ENCODE assay signal across 22 cellular contexts in the genomic region with DNA sequence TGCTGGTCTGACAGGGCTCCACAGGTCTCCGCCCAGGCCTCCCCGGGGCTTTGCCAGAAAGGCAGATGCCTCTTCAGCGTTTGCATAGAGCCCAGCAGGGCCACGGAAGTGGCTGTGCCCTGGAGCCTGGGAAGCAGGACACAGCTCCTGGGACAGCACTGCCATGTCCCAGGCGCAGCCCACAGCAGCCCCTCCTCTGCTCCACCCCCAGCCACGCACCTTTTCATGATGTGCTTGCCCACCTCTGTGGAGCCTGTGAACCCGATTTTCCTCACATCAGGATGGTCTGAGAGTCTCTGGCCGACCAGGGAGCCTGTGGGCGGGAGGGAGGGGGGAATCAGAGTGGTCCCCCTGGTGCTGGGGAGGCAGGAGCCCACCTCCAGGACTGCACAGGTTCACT. TPM values are rescaled to one million over a fixed set of nuclear protein-coding genes. Genes with fewer than 3 reads are reported as not detected.
DNase-seq lines count a peak whose midpoint lies in the region; ATAC-seq, FAIRE-seq and TF ChIP-seq lines count a peak whose summit lies in the region.
"Had no signal": no experiment of that assay in that cellular context is flagged by ENCODE, and none has a peak within 500 bp of the region (broad histone marks: within the 10 kb centered on the region; RNA-seq: fewer than 3 reads in every experiment).

No MANE protein-coding gene starts in this region.

- intact Hi-C loops in right lobe of liver (cut with DNase I) = no loop called here
- intact Hi-C loops in HepG2 (cut with micrococcal nuclease; ENCODE audit: unreplicated experiment) = loop anchor here (10.0 kb wide), 1 partner anchor 143 kb away; no protein-coding TSS in a partner anchor
- intact Hi-C loops in esophagus muscularis mucosa (cut with DNase I) = no loop called here
- intact Hi-C loops in sciatic nerve (cut with DNase I) = no loop called here

- H3K36me3 ChIP-seq in right lobe of liver (peaks cover 0 to 100% (median 44%) of the 10 kb centered on the region in 4 donors), HepG2 (replicated peaks in 1 of 2; ENCODE audit: control insufficient read depth in 1 of 2, insufficient read depth in 2 of 2, low read length in 2 of 2) (peaks cover 2 to 16% of the 10 kb centered on the region in 2 experiments; a peak in 1 of 5 replicates), esophagus muscularis mucosa (peaks cover 0 to 26% (median 7%) of the 10 kb centered on the region in 4 donors)
- H3K36me3 ChIP-seq: cardiac muscle cell had no signal

- TF ChIP-seq EP300 in HepG2 (IDR thresholded peaks at IDR 0.05; ENCODE audit: low read depth in 2 of 2, low read length in 2 of 2) = no peak
- no peak for TF ChIP-seq EP300 in HepG2 (CRISPR knock-in tag; IDR thresholded peaks at IDR 0.05; ENCODE audit: borderline replicate concordance)
- no peak for TF ChIP-seq EP300 in esophagus muscularis mucosa (IDR thresholded peaks at IDR 0.05)

- POLR2A ChIA-PET in HepG2 (lab: Yijun Ruan, JAX) = no interaction called here

- no peak for FAIRE-seq in HepG2 (lab: Jason Lieb, UNC)
- FAIRE-seq: GM12892 had no signal

- no peak overlapping the region for H2AFZ ChIP-seq in HepG2 (ENCODE audit: low read length)

- in situ Hi-C loops in HepG2 (cut with HindIII; ENCODE audit: extremely low pct_ligation_motif_present, low pct_unique_long_range_greater_than_20kb) = no loop called here

- no peak overlapping the region for H3K4me3 ChIP-seq in right lobe of liver
- H3K4me3 ChIP-seq in HepG2 (replicated peaks in 1 of 3; ENCODE audit: insufficient read depth in 1 of 3, low read depth in 2 of 3, low read length in 3 of 3) = no peak overlapping the region
- H3K4me3 ChIP-seq in esophagus muscularis mucosa = no peak overlapping the region
- H3K4me3 ChIP-seq: cardiac muscle cell had no signal

- H3K9ac ChIP-seq in HepG2 (ENCODE audit: insufficient read depth, low read depth, low read length) = no peak overlapping the region
- H3K9ac ChIP-seq: SK-N-SH had no signal

- TF ChIP-seq CTCF in right lobe of liver (IDR thresholded peaks at IDR 0.05) = no peak
- no peak for TF ChIP-seq CTCF in HepG2 (CRISPR knock-in tag; IDR thresholded peaks at IDR 0.05)
- TF ChIP-seq CTCF in esophagus muscularis mucosa (IDR thresholded peaks at IDR 0.05) = no peak

- TF ChIP-seq POLR2A in right lobe of liver (IDR thresholded peaks at IDR 0.05) = no peak
- TF ChIP-seq POLR2A in HepG2 (IDR thresholded peaks at IDR 0.05; ENCODE audit: insufficient read depth in 1 of 2, low read depth in 2 of 2, low read length in 2 of 2) = no peak
- no peak for TF ChIP-seq POLR2A in esophagus muscularis mucosa (IDR thresholded peaks at IDR 0.05; ENCODE audit: low read depth)

- ATAC-seq in right lobe of liver (peak in 3 of 4 donors; percentile 10 to 23 (median 20)), HepG2 (no peak), sciatic nerve (no peak)

- H3K79me2 ChIP-seq in HepG2 (ENCODE audit: insufficient read depth, low read length) = no peaks in the 10 kb centered on the region

- no peak overlapping the region for H3K4me2 ChIP-seq in HepG2 (ENCODE audit: low read depth, low read length)
- H3K4me2 ChIP-seq: SK-N-SH had no signal

- H4K20me1 ChIP-seq in HepG2 (ENCODE audit: insufficient read depth, low read length) = no peaks in the 10 kb centered on the region

- 57% methylated on average over 5 of the region's 9 CpGs for WGBS in right lobe of liver (ENCODE audit: insufficient coverage, low coverage, low lambda C conversion rate, missing lambda C conversion rate)
- WGBS in HepG2 (ENCODE audit: low lambda C conversion rate) = 83% methylated on average over 9 of the region's 9 CpGs
- 74% methylated on average over 6 of the region's 9 CpGs for WGBS in esophagus muscularis mucosa

- CTCF ChIA-PET in HepG2 (lab: Yijun Ruan, JAX; ENCODE audit: low intra/inter-chr PET ratio, low total read pairs) = no interaction called here

- H3K27ac ChIP-seq in right lobe of liver (no peak overlapping the region), HepG2 (ENCODE audit: extremely low read length, insufficient read depth, low read length) (no peak overlapping the region), esophagus muscularis mucosa (replicated peaks in 1 of 4) (no peak overlapping the region)
- H3K27ac ChIP-seq: cardiac muscle cell had no signal

- no TSS peak for BruUV-seq in HepG2 (replicated peaks; lab: Mats Ljungman, UMichigan)

- H3K9me3 ChIP-seq in right lobe of liver (no peaks in the 10 kb centered on the region), HepG2 (ENCODE audit: low read length) (no peaks in the 10 kb centered on the region), esophagus muscularis mucosa (no peaks in the 10 kb centered on the region)
- H3K9me3 ChIP-seq: SK-N-SH had no signal

- DNase-seq in right lobe of liver = peak in 2 of 3 donors; percentile 43 to 57
- no peak for DNase-seq in HepG2 (ENCODE audit: low spot score)
- DNase-seq in esophagus muscularis mucosa (ENCODE audit: extremely low spot score) = peak; percentile 90
- peak; percentile 45 for DNase-seq in sciatic nerve (ENCODE audit: low spot score)
- no peak for DNase-seq in AML-193 (lab: John Stamatoyannopoulos, UW)
- DNase-seq in D341Med (ENCODE audit: low spot score) = no peak
- DNase-seq in pons (ENCODE audit: low spot score) = no peak
- DNase-seq in effector CD8-positive, alpha-beta T cell (lab: John Stamatoyannopoulos, UW) = no peak
- DNase-seq: ACHN; activated CD4-positive, alpha-beta T cell treated with anti-CD3 and anti-CD28 coated beads for 4 hours; anterior cingulate cortex; C1 segment of cervical spinal cord; Calu3; dermis blood vessel endothelial cell; naive B cell; NCI-H1105; NCI-H2029; NCI-H226; SK-N-SH; T-helper 2 cell had no signal

- H3K27me3 ChIP-seq in right lobe of liver (no peaks in the 10 kb centered on the region), HepG2 (ENCODE audit: control insufficient read depth in 1 of 2, insufficient read depth in 2 of 2, low read length in 2 of 2) (no peaks in the 10 kb centered on the region), esophagus muscularis mucosa (no peaks in the 10 kb centered on the region)
- H3K27me3 ChIP-seq: cardiac muscle cell had no signal

- no peaks in the 10 kb centered on the region for H3K4me1 ChIP-seq in right lobe of liver
- no peaks in the 10 kb centered on the region for H3K4me1 ChIP-seq in HepG2 (ENCODE audit: insufficient read depth, low read length)
- no peaks in the 10 kb centered on the region for H3K4me1 ChIP-seq in esophagus muscularis mucosa

- no peak for TF ChIP-seq RAD21 in HepG2 (CRISPR knock-in tag; IDR thresholded peaks at IDR 0.05)

TF ChIP-seq in HepG2, 621 proteins besides CTCF, POLR2A, EP300 and RAD21:
- TF ChIP-seq TOPORS (CRISPR knock-in tag; IDR thresholded peaks at IDR 0.05) (no peak), SOX13 (IDR thresholded peaks at IDR 0.05) (no peak), SOX13 (CRISPR knock-in tag; conservative IDR thresholded peaks at IDR 0.05 in 1 of 2, IDR thresholded peaks at IDR 0.05 in 1 of 2) (no peak), CHCHD3 (CRISPR knock-in tag; IDR thresholded peaks at IDR 0.05) (no peak), ZNF10 (CRISPR knock-in tag; IDR thresholded peaks at IDR 0.05; ENCODE audit: borderline replicate concordance, low read depth) (no peak), IKZF1 (IDR thresholded peaks at IDR 0.05) (no peak), TMF1 (CRISPR knock-in tag; IDR thresholded peaks at IDR 0.05; ENCODE audit: low read depth) (no peak), ZFP62 (CRISPR knock-in tag; IDR thresholded peaks at IDR 0.05) (no peak), SYNCRIP (IDR thresholded peaks at IDR 0.05; ENCODE audit: insufficient read depth, low read depth, low read length) (no peak), ZNF251 (CRISPR knock-in tag; IDR thresholded peaks at IDR 0.05) (no peak)

RNA-seq across cellular contexts. Expression of gene SLC41A3, which starts 33.9 kb away (rescaled TPM):
- total RNA-seq in right lobe of liver (10 to 100 TPM; 12.7 to 29.1 (median 15.9) TPM), HepG2 (2016; rRNA removed; fragmentation: Illumina TruSeq; extraction: Trizol) (16.2 and 26.0 TPM in 2 replicates), esophagus muscularis mucosa (10 to 100 TPM; 31.6 to 68.1 (median 38.9) TPM), sciatic nerve (42.8 TPM)
- total RNA-seq in HepG2 (2016; cell fraction: cytosol; rRNA removed; fragmentation: Illumina TruSeq; extraction: Trizol; ENCODE audit: low read depth) = 13.0 and 13.9 TPM in 2 replicates
- total RNA-seq in HepG2 (2016; cell fraction: insoluble cytoplasmic fraction; rRNA removed; fragmentation: Illumina TruSeq; extraction: Trizol) = 14.4 and 25.9 TPM in 2 replicates
- 26.7 and 29.5 TPM in 2 replicates for total RNA-seq in HepG2 (2016; cell fraction: membrane; rRNA removed; fragmentation: Illumina TruSeq; extraction: Trizol)
- total RNA-seq in HepG2 (2016; cell fraction: nucleus; rRNA removed; fragmentation: Illumina TruSeq; extraction: Trizol) = 29.5 and 32.0 TPM in 2 replicates
- polyA plus RNA-seq in HepG2 (2011; rRNA removed) = 71.1 and 86.1 TPM in 2 replicates
- 96.6 and 106 TPM in 2 replicates for polyA plus RNA-seq in HepG2 (2011; cell fraction: cytosol; rRNA removed)
- 91.3 and 94.1 TPM in 2 replicates for polyA plus RNA-seq in HepG2 (2011; cell fraction: nucleus; rRNA removed)
- 29.5 and 44.0 TPM in 2 replicates for polyA plus RNA-seq in HepG2 (2012)
- polyA plus RNA-seq in HepG2 (2016; cell fraction: cytosol; fragmentation: Illumina TruSeq; extraction: Trizol; ENCODE audit: low read depth) = 14.8 and 14.9 TPM in 2 replicates
- 15.7 and 17.4 TPM in 2 replicates for polyA plus RNA-seq in HepG2 (2016; cell fraction: insoluble cytoplasmic fraction; fragmentation: Illumina TruSeq; extraction: Trizol; ENCODE audit: low read depth)
- polyA plus RNA-seq in HepG2 (2016; cell fraction: membrane; fragmentation: Illumina TruSeq; extraction: Trizol; ENCODE audit: low read depth) = 21.4 and 26.3 TPM in 2 replicates
- polyA plus RNA-seq in HepG2 (2016; cell fraction: nucleus; fragmentation: Illumina TruSeq; extraction: Trizol; ENCODE audit: insufficient read depth, low read depth) = 46.8 and 48.2 TPM in 2 replicates
- 115 and 139 TPM in 2 replicates for polyA minus RNA-seq in HepG2 (2011; rRNA and poly(A)+ RNA removed; ENCODE audit: low replicate concordance)
- 31.0 and 41.7 TPM in 2 replicates for polyA minus RNA-seq in HepG2 (2011; cell fraction: cytosol; rRNA and poly(A)+ RNA removed)
- polyA minus RNA-seq in HepG2 (2011; cell fraction: nucleus; rRNA and poly(A)+ RNA removed) = 32.1 and 40.2 TPM in 2 replicates

Comparison
In these comparisons a context has a peak if more than half of its experiments do, and no peak if none do; other contexts are left out.
1. ATAC-seq: peak in right lobe of liver (3 of 4); none in HepG2 (single experiment) and sciatic nerve (single experiment).
2. DNase-seq: peak in right lobe of liver (2 of 3), esophagus muscularis mucosa (single experiment) and sciatic nerve (single experiment); none in HepG2 (single experiment), AML-193 (0 of 2), D341Med (single experiment), pons (single experiment) and effector CD8-positive, alpha-beta T cell (single experiment).